Comparison of ENCODE assay signal across 13 cellular contexts in the genomic region with DNA sequence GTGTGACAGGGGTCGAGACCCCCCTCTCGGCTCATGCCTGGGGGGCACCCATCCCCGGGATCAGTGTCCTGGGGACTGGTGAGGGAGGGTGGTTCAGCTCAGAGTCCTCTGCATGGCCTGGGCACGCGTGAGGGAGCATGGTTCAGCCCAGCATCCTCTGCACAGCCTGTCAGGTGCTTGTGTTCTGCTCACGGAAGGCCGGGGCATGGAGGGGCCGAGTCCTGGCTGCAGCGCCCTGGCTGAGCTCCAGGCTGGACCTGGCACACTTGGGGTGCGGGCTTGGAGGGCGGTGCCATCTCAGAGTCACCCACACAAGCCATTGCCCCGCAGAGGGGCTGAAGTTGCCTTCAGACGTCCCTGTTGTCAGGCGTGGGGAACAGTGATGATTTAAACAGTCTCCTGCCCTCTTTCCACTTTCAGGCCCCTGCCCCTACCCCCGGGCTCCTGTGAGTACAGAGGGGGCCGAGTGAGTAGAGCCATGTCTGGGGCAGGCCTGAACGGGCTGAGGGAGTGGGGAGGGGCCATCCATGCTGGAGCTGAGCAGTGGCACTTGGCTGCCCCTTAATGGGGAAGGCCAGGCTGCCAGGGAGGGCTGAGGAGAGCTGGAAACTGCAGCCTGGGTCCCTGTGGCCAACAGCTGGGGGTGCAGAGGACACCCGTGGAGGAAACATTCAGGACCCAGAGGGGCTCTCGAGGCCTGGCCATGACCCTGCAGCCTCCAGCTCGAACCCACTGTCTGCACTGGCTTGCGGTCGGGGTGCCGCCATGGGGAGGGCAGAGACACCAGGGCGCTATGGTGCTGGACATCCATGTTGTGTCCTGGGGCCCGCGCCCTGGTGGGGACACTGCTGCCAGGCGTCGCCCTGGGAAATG. TPM values are rescaled to one million over a fixed set of nuclear protein-coding genes. Genes with fewer than 3 reads are reported as not detected.
DNase-seq lines count a peak whose midpoint lies in the region; ATAC-seq and TF ChIP-seq lines count a peak whose summit lies in the region.
"Had no signal": no experiment of that assay in that cellular context is flagged by ENCODE, and none has a peak within 500 bp of the region (broad histone marks: within the 10 kb centered on the region; RNA-seq: fewer than 3 reads in every experiment).

No MANE protein-coding gene starts in this region.

- H2BK5ac ChIP-seq in mesenchymal stem cell (ENCODE audit: low read depth, low read length, poor library complexity, severe bottlenecking) = no peak overlapping the region

- H3K4ac ChIP-seq in mesenchymal stem cell (ENCODE audit: low read depth in 1 of 2, low read length in 2 of 2) = no peak overlapping the region

- H3K4me3 Mint-ChIP-seq in IgD-negative memory B cell = no peak overlapping the region
- no peak overlapping the region for H3K4me3 Mint-ChIP-seq in central memory CD8-positive, alpha-beta T cell

- peaks cover 0 to 3% (median 1%) of the 10 kb centered on the region in 3 donors for H3K9me3 Mint-ChIP-seq in IgD-negative memory B cell
- no peaks in the 10 kb centered on the region for H3K9me3 Mint-ChIP-seq in central memory CD8-positive, alpha-beta T cell

- H2AFZ ChIP-seq in mesenchymal stem cell (ENCODE audit: low read depth, low read length) (no peak overlapping the region), Karpas-422 (ENCODE audit: low read length) (no peak overlapping the region)

- ATAC-seq in central memory CD8-positive, alpha-beta T cell (replicated peaks; ENCODE audit: extremely low read depth, poor library complexity, severe bottlenecking) = no peak

- H2BK120ac ChIP-seq in mesenchymal stem cell (ENCODE audit: low read depth, low read length) = no peak overlapping the region

- H3K14ac ChIP-seq in mesenchymal stem cell (ENCODE audit: low read length in 2 of 2) = no peak overlapping the region

- intact Hi-C loops in colonic mucosa (cut with DNase I) = no loop called here

- H3K23ac ChIP-seq in mesenchymal stem cell (ENCODE audit: low read length in 2 of 2) = no peak overlapping the region

- H3K27ac Mint-ChIP-seq in IgD-negative memory B cell = peak overlapping the region in 2 of 3 donors; percentile 18 to 31
- peak overlapping the region; percentile 62 for H3K27ac Mint-ChIP-seq in central memory CD8-positive, alpha-beta T cell (ENCODE audit: low read depth)

- no peak overlapping the region for H4K91ac ChIP-seq in mesenchymal stem cell (ENCODE audit: low read length)

- peaks cover 4% of the 10 kb centered on the region; the same call in 1 of the 2 replicates for H4K20me1 ChIP-seq in Karpas-422 (ENCODE audit: insufficient read depth, low read depth, low read length)

- H2BK15ac ChIP-seq in mesenchymal stem cell (ENCODE audit: low read depth, poor library complexity, severe bottlenecking) = no peak overlapping the region

- H3K36me3 ChIP-seq in mesenchymal stem cell (ENCODE audit: control insufficient read depth in 1 of 2, insufficient read depth in 2 of 2, low read depth in 1 of 2, low read length in 2 of 2) (peaks cover 4 to 68% of the 10 kb centered on the region in 2 experiments), Karpas-422 (ENCODE audit: insufficient read depth, low read length) (no peaks in the 10 kb centered on the region), colonic mucosa (no peaks in the 10 kb centered on the region)
- H3K36me3 ChIP-seq: SJSA1 had no signal

- peaks cover 0 to 4% (median 2%) of the 10 kb centered on the region in 3 donors for H3K4me1 Mint-ChIP-seq in IgD-negative memory B cell
- H3K4me1 Mint-ChIP-seq in central memory CD8-positive, alpha-beta T cell = peaks cover 6% of the 10 kb centered on the region

- H2BK12ac ChIP-seq in mesenchymal stem cell (ENCODE audit: low read length in 2 of 2) = no peak overlapping the region

- no peaks in the 10 kb centered on the region for H3K27me3 ChIP-seq in AG04450 (ENCODE audit: control insufficient read depth, insufficient read depth, low read length)
- H3K27me3 ChIP-seq in mesenchymal stem cell (ENCODE audit: control insufficient read depth in 1 of 2, insufficient read depth in 1 of 2, low read length in 2 of 2) = no peaks in the 10 kb centered on the region
- no peaks in the 10 kb centered on the region for H3K27me3 ChIP-seq in Karpas-422 (ENCODE audit: low read length)
- no peaks in the 10 kb centered on the region for H3K27me3 ChIP-seq in colonic mucosa
- H3K27me3 ChIP-seq: SJSA1 had no signal

- H3K27me3 Mint-ChIP-seq in IgD-negative memory B cell = no peaks in the 10 kb centered on the region
- H3K27me3 Mint-ChIP-seq in central memory CD8-positive, alpha-beta T cell = no peaks in the 10 kb centered on the region

- no peak for DNase-seq in AG04450 (ENCODE audit: low read depth, low spot score)
- DNase-seq in central memory CD8-positive, alpha-beta T cell (ENCODE audit: low spot score in 2 of 2) = no peak
- no peak for DNase-seq in mesenchymal stem cell
- no peak for DNase-seq in Karpas-422
- no peak for DNase-seq in H4 (ENCODE audit: low spot score)
- no peak for DNase-seq in cerebellum (ENCODE audit: low spot score)
- no peak for DNase-seq in colonic mucosa
- DNase-seq: DMS53, NCI-H1930, NCI-H2171, NCI-H510A treated with DMSO at 0.1 percent for 48 hours had no signal

- POLR2A ChIA-PET in AG04450 (lab: Yijun Ruan, JAX) = no interaction called here

- no peak for TF ChIP-seq CTCF in AG04450 (IDR thresholded peaks at IDR 0.05; ENCODE audit: low read depth, low read length)
- TF ChIP-seq CTCF in colonic mucosa (IDR thresholded peaks at IDR 0.05) = no peak

- peaks cover 4% of the 10 kb centered on the region; the same call in 1 of the 2 replicates for H3K79me2 ChIP-seq in Karpas-422 (ENCODE audit: low read length)

- H3K4me2 ChIP-seq in mesenchymal stem cell (ENCODE audit: low read length, poor library complexity, severe bottlenecking) = no peak overlapping the region
- H3K4me2 ChIP-seq in Karpas-422 (ENCODE audit: low read depth, low read length, poor library complexity, severe bottlenecking) = no peak overlapping the region

- CTCF ChIA-PET in AG04450 (lab: Charles Lee) = interaction anchor here (0.9 kb wide), 1 partner anchor 11 kb away, joined by 3 read pairs; no protein-coding TSS in a partner anchor

- H3K9me3 ChIP-seq in AG04450 (ENCODE audit: control insufficient read depth, insufficient read depth, low read length) = peaks cover 13% of the 10 kb centered on the region
- H3K9me3 ChIP-seq in mesenchymal stem cell (ENCODE audit: control insufficient read depth, low read length) = no peaks in the 10 kb centered on the region
- no peaks in the 10 kb centered on the region for H3K9me3 ChIP-seq in Karpas-422 (ENCODE audit: low read length)
- H3K9me3 ChIP-seq in colonic mucosa = no peaks in the 10 kb centered on the region
- H3K9me3 ChIP-seq: SJSA1 had no signal

- H3K27ac ChIP-seq in AG04450 (ENCODE audit: low read depth, low read length) = peak overlapping the region; percentile 65
- H3K27ac ChIP-seq in mesenchymal stem cell (ENCODE audit: low read length, poor library complexity, severe bottlenecking) = no peak overlapping the region
- no peak overlapping the region for H3K27ac ChIP-seq in Karpas-422 (ENCODE audit: low read length)
- no peak overlapping the region for H3K27ac ChIP-seq in colonic mucosa
- H3K27ac ChIP-seq: SJSA1 had no signal

- peaks cover 39% of the 10 kb centered on the region for H3K4me1 ChIP-seq in mesenchymal stem cell (ENCODE audit: control insufficient read depth, insufficient read depth, low read depth, low read length)
- no peaks in the 10 kb centered on the region for H3K4me1 ChIP-seq in Karpas-422 (ENCODE audit: low read length)
- H3K4me1 ChIP-seq in colonic mucosa = no peaks in the 10 kb centered on the region
- H3K4me1 ChIP-seq: SJSA1 had no signal

- WGBS in mesenchymal stem cell = 92% methylated on average over 27 of the region's 28 CpGs

- H3K9ac ChIP-seq in mesenchymal stem cell (ENCODE audit: low read length) (peak overlapping the region; percentile 64), Karpas-422 (ENCODE audit: low read length) (no peak overlapping the region), colonic mucosa (ENCODE audit: low read depth in 2 of 2, low read length in 2 of 2) (no peak overlapping the region)

- no peak overlapping the region for H3K4me3 ChIP-seq in AG04450 (ENCODE audit: low read depth, low read length)
- H3K4me3 ChIP-seq in mesenchymal stem cell (ENCODE audit: insufficient read depth in 1 of 2, low read depth in 1 of 2, low read length in 2 of 2) = no peak overlapping the region
- H3K4me3 ChIP-seq in Karpas-422 (ENCODE audit: low read length) = no peak overlapping the region
- H3K4me3 ChIP-seq in colonic mucosa = no peak overlapping the region
- H3K4me3 ChIP-seq: SJSA1 had no signal

- no peak overlapping the region for H4K8ac ChIP-seq in mesenchymal stem cell (ENCODE audit: low read length)

- no peaks in the 10 kb centered on the region for H3K9me2 ChIP-seq in Karpas-422 (replicated peaks; ENCODE audit: insufficient read depth, low read length)

- peaks cover 7% of the 10 kb centered on the region for H3K36me3 Mint-ChIP-seq in IgD-negative memory B cell
- peaks cover 19% of the 10 kb centered on the region for H3K36me3 Mint-ChIP-seq in central memory CD8-positive, alpha-beta T cell (ENCODE audit: insufficient read depth)

- H3K18ac ChIP-seq in mesenchymal stem cell (ENCODE audit: low read depth in 1 of 2, low read length in 2 of 2) = no peak overlapping the region

- no peak overlapping the region for H2AK5ac ChIP-seq in mesenchymal stem cell (ENCODE audit: low read length, severe bottlenecking)

- peaks cover 59% of the 10 kb centered on the region for H3K79me1 ChIP-seq in mesenchymal stem cell (replicated peaks; ENCODE audit: low read length, poor library complexity, severe bottlenecking)

RNA-seq across cellular contexts. Expression of a gene that starts 22.5 kb away (rescaled TPM):
- polyA plus RNA-seq in AG04450 (2011; rRNA removed) (1.1 and 1.5 TPM in 2 replicates), IgD-negative memory B cell (6.8 TPM)
- polyA minus RNA-seq in AG04450 (2011; rRNA and poly(A)+ RNA removed) = 0.91 and 1.1 TPM in 2 replicates
- 35.1 TPM for polyA plus RNA-seq in mesenchymal stem cell (2013, experiment 1 of 2)
- 32.7 TPM for polyA plus RNA-seq in mesenchymal stem cell (2013, experiment 2 of 2)
- total RNA-seq in Karpas-422 (2014; rRNA removed; shearing (Covaris generic); ENCODE audit: low replicate concordance) = 4.0 and 4.1 TPM in 2 replicates
- total RNA-seq in H4 (2014; rRNA removed; shearing (Covaris generic)) = 1.5 and 1.8 TPM in 2 replicates
- total RNA-seq in cerebellum (10.5 TPM), colonic mucosa (100 to 1,000 TPM in 1 of 2 donors, 10 to 100 TPM in 1; 51.9 to 101 TPM)
